ENCODE assay signal across 17 cellular contexts in the genomic region with DNA sequence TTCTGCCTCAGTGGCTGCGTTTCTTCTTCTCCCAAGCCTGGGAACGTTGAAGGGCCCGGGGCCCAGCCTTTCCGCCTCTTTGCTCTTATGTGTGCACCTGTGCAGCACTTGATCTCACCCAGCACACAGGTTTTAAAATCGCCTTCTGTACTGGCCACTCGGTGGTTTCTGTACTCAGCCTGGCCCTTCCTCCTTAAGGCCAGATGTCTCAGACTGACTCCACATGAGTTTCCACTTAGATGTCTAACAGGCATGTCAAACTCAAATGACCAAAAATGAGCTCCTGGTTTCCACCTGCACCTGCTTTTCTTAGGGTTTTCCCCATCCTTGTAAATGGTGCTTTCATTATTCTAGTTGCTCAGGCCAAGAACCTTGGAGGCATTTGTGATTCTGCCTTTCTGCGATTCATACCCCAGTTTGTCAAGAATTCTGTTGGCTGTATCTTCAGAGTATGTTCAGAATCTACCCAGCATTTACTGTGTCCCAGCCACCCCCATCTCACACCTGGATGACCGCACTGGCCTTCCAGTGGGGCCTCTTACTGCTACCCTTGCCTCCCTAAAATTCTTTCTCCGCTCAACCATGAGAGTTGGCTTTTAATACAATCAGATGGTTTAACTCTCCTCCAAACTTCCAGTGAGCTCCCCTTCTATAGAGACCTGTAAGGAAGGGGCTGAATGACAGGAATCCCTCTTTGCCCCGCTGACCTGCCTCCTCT. TPM values are rescaled to one million over a fixed set of nuclear protein-coding genes. Genes with fewer than 3 reads are reported as not detected.
A peak's percentile ranks its signal among the peaks of the same experiment; 100 is the strongest.
DNase-seq lines count a peak whose midpoint lies in the region; ATAC-seq and TF ChIP-seq lines count a peak whose summit lies in the region.
"Had no signal": no experiment of that assay in that cellular context is flagged by ENCODE, and none has a peak within 500 bp of the region (broad histone marks: within the 10 kb centered on the region; RNA-seq: fewer than 3 reads in every experiment).

No MANE protein-coding gene starts in this region.

- H3K79me2 ChIP-seq in H9 (ENCODE audit: insufficient read depth, low read length) = no peaks in the 10 kb centered on the region
- H3K79me2 ChIP-seq in OCI-LY3 (ENCODE audit: low read length) = peaks cover 87% of the 10 kb centered on the region
- no peaks in the 10 kb centered on the region for H3K79me2 ChIP-seq in mesendoderm (ENCODE audit: control insufficient read depth, insufficient read depth, low read length)

- no peak overlapping the region for H3K4me3 ChIP-seq in left ventricle myocardium inferior
- H3K4me3 ChIP-seq in right atrium auricular region = no peak overlapping the region
- H3K4me3 ChIP-seq in OCI-LY3 (ENCODE audit: low read length) = peak overlapping the region; percentile 45
- no peak overlapping the region for H3K4me3 ChIP-seq in mesendoderm (ENCODE audit: low read length)
- no peak overlapping the region for H3K4me3 ChIP-seq in uterus
- H3K4me3 ChIP-seq: GM23248, skin epidermis had no signal

- H3K4me2 ChIP-seq in H9 (ENCODE audit: insufficient read depth, insufficient read length, low read length) (no peak overlapping the region), OCI-LY3 (ENCODE audit: low read length) (peak overlapping the region; percentile 65), mesendoderm (ENCODE audit: low read length) (no peak overlapping the region)

- H3K9ac ChIP-seq in H9 (ENCODE audit: extremely low read depth, insufficient read length, low read length) = no peak overlapping the region
- peak overlapping the region; percentile 58 for H3K9ac ChIP-seq in OCI-LY3 (ENCODE audit: low read length)
- no peak overlapping the region for H3K9ac ChIP-seq in mesendoderm (ENCODE audit: low read length)
- H3K9ac ChIP-seq: GM23248 had no signal

- peaks cover 19 to 28% (median 25%) of the 10 kb centered on the region in 3 experiments for H3K36me3 Mint-ChIP-seq in H9 (ENCODE audit: insufficient read depth in 1 of 3, low read depth in 3 of 3)
- peaks cover 5 to 16% of the 10 kb centered on the region in 2 donors for H3K36me3 Mint-ChIP-seq in activated T-cell treated with anti-CD3 and anti-CD28 coated beads, Interleukin-2, amount 50 U/mL, for 72 hours (ENCODE audit: insufficient read depth in 2 of 2)

- no peaks in the 10 kb centered on the region for H4K20me1 ChIP-seq in H9 (ENCODE audit: control insufficient read depth, insufficient read depth, insufficient read length)
- peaks cover 47% of the 10 kb centered on the region for H4K20me1 ChIP-seq in OCI-LY3 (ENCODE audit: insufficient read depth, low read length)

- H4K8ac ChIP-seq in H9 (replicated peaks; ENCODE audit: insufficient read length, low read depth, low read length) = no peak overlapping the region
- no peak overlapping the region for H4K8ac ChIP-seq in mesendoderm (ENCODE audit: low read depth, low read length)

- no peak overlapping the region for H3K4me3 Mint-ChIP-seq in H9
- H3K4me3 Mint-ChIP-seq in activated T-cell treated with anti-CD3 and anti-CD28 coated beads, Interleukin-2, amount 50 U/mL, for 72 hours = no peak overlapping the region
- H3K4me3 Mint-ChIP-seq: activated CD8-positive, alpha-beta T cell treated with anti-CD3 and anti-CD28 coated beads, Interleukin-2, amount 10 ng/mL, durations not matched to agents 7 days and 5 days had no signal

- H3K14ac ChIP-seq in H9 (ENCODE audit: insufficient read depth, low read length) = no peak overlapping the region

- H3K23me2 ChIP-seq in H9 (ENCODE audit: insufficient read length, low read depth, low read length, poor library complexity, severe bottlenecking) = no peaks in the 10 kb centered on the region

- H3K23ac ChIP-seq in H9 (ENCODE audit: insufficient read length, low read depth, low read length) (no peak overlapping the region), mesendoderm (ENCODE audit: low read length) (no peak overlapping the region)

- H3K4ac ChIP-seq in H9 (ENCODE audit: low read depth, low read length) (no peak overlapping the region), mesendoderm (ENCODE audit: low read depth, low read length) (no peak overlapping the region)

- TF ChIP-seq POLR2A in uterus (IDR thresholded peaks at IDR 0.05) = no peak

- TF ChIP-seq CTCF in left ventricle myocardium inferior (IDR thresholded peaks at IDR 0.05; ENCODE audit: borderline replicate concordance) (no peak), right atrium auricular region (IDR thresholded peaks at IDR 0.05) (no peak), H9 (conservative IDR thresholded peaks at IDR 0.05) (no peak), OCI-LY3 (IDR thresholded peaks at IDR 0.05; ENCODE audit: low read depth, low read length) (no peak), uterus (IDR thresholded peaks at IDR 0.05) (no peak)

- H3K4me1 ChIP-seq in left ventricle myocardium inferior (peaks cover 97% of the 10 kb centered on the region), right atrium auricular region (peaks cover 0 to 33% of the 10 kb centered on the region in 2 donors), H9 (ENCODE audit: insufficient read depth, low read length) (no peaks in the 10 kb centered on the region), OCI-LY3 (ENCODE audit: low read length) (peaks cover 99% of the 10 kb centered on the region), mesendoderm (ENCODE audit: control insufficient read depth, low read depth, low read length) (no peaks in the 10 kb centered on the region), uterus (no peaks in the 10 kb centered on the region)

- no peak for ATAC-seq in activated T-cell treated with anti-CD3 and anti-CD28 coated beads, Interleukin-2, amount 50 U/mL, for 72 hours (replicated peaks in 1 of 2)
- no peak for ATAC-seq in left ventricle myocardium superior
- ATAC-seq: activated CD8-positive, alpha-beta T cell treated with anti-CD3 and anti-CD28 coated beads, Interleukin-2, amount 10 ng/mL, durations not matched to agents 7 days and 5 days had no signal

- H2BK15ac ChIP-seq in H9 (ENCODE audit: low read depth, low read length) = no peak overlapping the region
- H2BK15ac ChIP-seq in mesendoderm (replicated peaks; ENCODE audit: low read depth) = no peak overlapping the region

- H3K27ac Mint-ChIP-seq in H9 = peak overlapping the region in 2 of 3 experiments; percentile 63 to 80; a peak in 4 of 7 replicates
- no peak overlapping the region for H3K27ac Mint-ChIP-seq in activated T-cell treated with anti-CD3 and anti-CD28 coated beads, Interleukin-2, amount 50 U/mL, for 72 hours

- WGBS in H9 (ENCODE audit: extremely low coverage, insufficient read length, low lambda C conversion rate) = no CpG with 5 or more reads among the region's 10 CpGs
- WGBS in mesendoderm (ENCODE audit: extremely low coverage, insufficient coverage, low lambda C conversion rate) = no CpG with 5 or more reads among the region's 10 CpGs

- H3K36me3 ChIP-seq in left ventricle myocardium inferior = peaks cover 33% of the 10 kb centered on the region
- H3K36me3 ChIP-seq in right atrium auricular region = peaks cover 28% of the 10 kb centered on the region
- H3K36me3 ChIP-seq in OCI-LY3 (replicated peaks; ENCODE audit: low read depth, low read length) = peaks cover 64% of the 10 kb centered on the region
- H3K36me3 ChIP-seq in mesendoderm (ENCODE audit: control insufficient read depth, insufficient read depth, low read length) = no peaks in the 10 kb centered on the region
- no peaks in the 10 kb centered on the region for H3K36me3 ChIP-seq in uterus

- H2BK12ac ChIP-seq in H9 (ENCODE audit: insufficient read length, low read depth, low read length) = no peak overlapping the region

- no peak overlapping the region for H4K5ac ChIP-seq in H9 (ENCODE audit: insufficient read length, low read depth, low read length)
- H4K5ac ChIP-seq in mesendoderm (ENCODE audit: low read length) = no peak overlapping the region

- peak overlapping the region; percentile 88 for H3K27ac ChIP-seq in left ventricle myocardium inferior (replicated peaks)
- no peak overlapping the region for H3K27ac ChIP-seq in right atrium auricular region
- no peak overlapping the region for H3K27ac ChIP-seq in H9 (ENCODE audit: insufficient read length, low read depth, low read length)
- peak overlapping the region; percentile 98 for H3K27ac ChIP-seq in OCI-LY3 (ENCODE audit: low read length)
- no peak overlapping the region for H3K27ac ChIP-seq in mesendoderm (ENCODE audit: low read depth, low read length)
- no peak overlapping the region for H3K27ac ChIP-seq in uterus
- H3K27ac ChIP-seq: GM23248 had no signal

- H3K4me1 Mint-ChIP-seq in H9 = peaks cover 27 to 33% of the 10 kb centered on the region in 2 experiments
- H3K4me1 Mint-ChIP-seq in activated T-cell treated with anti-CD3 and anti-CD28 coated beads, Interleukin-2, amount 50 U/mL, for 72 hours (ENCODE audit: low read depth) = peaks cover 74% of the 10 kb centered on the region

- H4K91ac ChIP-seq in H9 (ENCODE audit: insufficient read length, low read depth, low read length) = no peak overlapping the region

- intact Hi-C loops in left ventricle myocardium inferior (cut with micrococcal nuclease) (no loop called here), uterus (cut with DNase I; ENCODE audit: low total_unique reads) (no loop called here), left ventricle myocardium superior (cut with micrococcal nuclease) (no loop called here)

- H3T11ph ChIP-seq in H9 (ENCODE audit: low read length) = no peak overlapping the region

- H3K56ac ChIP-seq in H9 (ENCODE audit: insufficient read length, low read depth, low read length) = no peak overlapping the region
- H3K56ac ChIP-seq in mesendoderm (ENCODE audit: low read length) = no peak overlapping the region

- no peak overlapping the region for H2AK5ac ChIP-seq in H9 (ENCODE audit: insufficient read length, low read length)
- no peak overlapping the region for H2AK5ac ChIP-seq in mesendoderm (ENCODE audit: low read length)

- H3K18ac ChIP-seq in H9 (ENCODE audit: insufficient read length, low read depth, low read length) = no peak overlapping the region
- H3K18ac ChIP-seq in mesendoderm (ENCODE audit: low read length) = no peak overlapping the region

- H3K79me1 ChIP-seq in H9 (ENCODE audit: insufficient read depth, low read depth, low read length, poor library complexity, severe bottlenecking) = no peaks in the 10 kb centered on the region
- no peaks in the 10 kb centered on the region for H3K79me1 ChIP-seq in mesendoderm (ENCODE audit: low read length)

- H3K27me3 Mint-ChIP-seq in H9 (ENCODE audit: low read depth) = no peaks in the 10 kb centered on the region
- no peaks in the 10 kb centered on the region for H3K27me3 Mint-ChIP-seq in activated T-cell treated with anti-CD3 and anti-CD28 coated beads, Interleukin-2, amount 50 U/mL, for 72 hours (ENCODE audit: low read depth)

- H3K9me3 ChIP-seq in left ventricle myocardium inferior (replicated peaks) = no peaks in the 10 kb centered on the region
- H3K9me3 ChIP-seq in right atrium auricular region = no peaks in the 10 kb centered on the region
- no peaks in the 10 kb centered on the region for H3K9me3 ChIP-seq in H9 (ENCODE audit: control insufficient read depth, low read depth, low read length)
- no peaks in the 10 kb centered on the region; the same call in 1 of the 2 replicates for H3K9me3 ChIP-seq in OCI-LY3 (ENCODE audit: insufficient read depth, low read length)
- no peaks in the 10 kb centered on the region for H3K9me3 ChIP-seq in uterus

- H3K9me3 Mint-ChIP-seq in H9 = peaks cover 3 to 11% of the 10 kb centered on the region in 2 experiments; a peak in 4 of 5 replicates
- no peaks in the 10 kb centered on the region for H3K9me3 Mint-ChIP-seq in activated T-cell treated with anti-CD3 and anti-CD28 coated beads, Interleukin-2, amount 50 U/mL, for 72 hours

- no peak overlapping the region for H2BK5ac ChIP-seq in H9 (ENCODE audit: insufficient read length, low read length)
- no peak overlapping the region for H2BK5ac ChIP-seq in mesendoderm (ENCODE audit: low read length)

- H2BK20ac ChIP-seq in H9 (ENCODE audit: low read depth, low read length, poor library complexity, severe bottlenecking) = no peak overlapping the region

- H2AFZ ChIP-seq in H9 (ENCODE audit: low read length) = no peak overlapping the region
- no peak overlapping the region for H2AFZ ChIP-seq in OCI-LY3 (ENCODE audit: low read depth, low read length)
- H2AFZ ChIP-seq: GM23248 had no signal

- H3K27me3 ChIP-seq in left ventricle myocardium inferior (ENCODE audit: low read depth) (no peaks in the 10 kb centered on the region), right atrium auricular region (no peaks in the 10 kb centered on the region), H9 (ENCODE audit: insufficient read depth, low read length) (no peaks in the 10 kb centered on the region), OCI-LY3 (ENCODE audit: low read depth, low read length) (no peaks in the 10 kb centered on the region), mesendoderm (ENCODE audit: insufficient read depth, low read length, poor library complexity) (no peaks in the 10 kb centered on the region), uterus (no peaks in the 10 kb centered on the region)

- DNase-seq in left ventricle myocardium inferior = no peak
- DNase-seq in right atrium auricular region (ENCODE audit: low spot score) = no peak
- no peak for DNase-seq in H9
- no peak for DNase-seq in mesendoderm
- no peak for DNase-seq in uterus
- no peak for DNase-seq in activated T-cell treated with anti-CD3 and anti-CD28 coated beads, Interleukin-2, amount 50 U/mL, for 72 hours
- DNase-seq in left ventricle myocardium superior = no peak
- DNase-seq: ACHN; activated CD8-positive, alpha-beta T cell treated with anti-CD3 and anti-CD28 coated beads, Interleukin-2, amount 10 ng/mL, durations not matched to agents 7 days and 5 days; activated effector memory CD4-positive, alpha-beta T cell treated with Interleukin-2 at 50 U/mL for 16 hours; foreskin melanocyte; GM23248; NCI-H2029 treated with DMSO at 0.1 percent for 48 hours; nucleus accumbens; SHP77 treated with DMSO at 0.1 percent for 48 hours had no signal

- H2BK120ac ChIP-seq in H9 (ENCODE audit: low read depth, low read length, poor library complexity, severe bottlenecking) (no peak overlapping the region), mesendoderm (ENCODE audit: low read depth, low read length) (no peak overlapping the region)

RNA-seq across cellular contexts. Expression of a gene that starts 2.2 kb away (rescaled TPM):
- total RNA-seq in left ventricle myocardium inferior (264 TPM), right atrium auricular region (100 to 1,000 TPM; 172 to 259 TPM), H9 (2021) (30.6 and 34.2 TPM in 2 replicates), uterus (10 to 100 TPM; 14.3 to 37.5 (median 21.4) TPM), left ventricle myocardium superior (323 TPM)
- polyA plus RNA-seq in mesendoderm (2013, experiment 1 of 2) = 20.1 TPM
- polyA plus RNA-seq in mesendoderm (2013, experiment 2 of 2) = 19.9 TPM
- 10 to 100 TPM; 17.8 to 19.6 TPM for total RNA-seq in activated T-cell treated with anti-CD3 and anti-CD28 coated beads, Interleukin-2, amount 50 U/mL, for 72 hours

Comparison
In these comparisons a context has a peak if more than half of its experiments do, and no peak if none do; other contexts are left out.
1. H3K27ac ChIP-seq: peak in left ventricle myocardium inferior (single experiment) and OCI-LY3 (single experiment); none in right atrium auricular region (0 of 2), H9 (single experiment), mesendoderm (single experiment) and uterus (0 of 2).